ENCODE assay signal across 20 cellular contexts in the genomic region with DNA sequence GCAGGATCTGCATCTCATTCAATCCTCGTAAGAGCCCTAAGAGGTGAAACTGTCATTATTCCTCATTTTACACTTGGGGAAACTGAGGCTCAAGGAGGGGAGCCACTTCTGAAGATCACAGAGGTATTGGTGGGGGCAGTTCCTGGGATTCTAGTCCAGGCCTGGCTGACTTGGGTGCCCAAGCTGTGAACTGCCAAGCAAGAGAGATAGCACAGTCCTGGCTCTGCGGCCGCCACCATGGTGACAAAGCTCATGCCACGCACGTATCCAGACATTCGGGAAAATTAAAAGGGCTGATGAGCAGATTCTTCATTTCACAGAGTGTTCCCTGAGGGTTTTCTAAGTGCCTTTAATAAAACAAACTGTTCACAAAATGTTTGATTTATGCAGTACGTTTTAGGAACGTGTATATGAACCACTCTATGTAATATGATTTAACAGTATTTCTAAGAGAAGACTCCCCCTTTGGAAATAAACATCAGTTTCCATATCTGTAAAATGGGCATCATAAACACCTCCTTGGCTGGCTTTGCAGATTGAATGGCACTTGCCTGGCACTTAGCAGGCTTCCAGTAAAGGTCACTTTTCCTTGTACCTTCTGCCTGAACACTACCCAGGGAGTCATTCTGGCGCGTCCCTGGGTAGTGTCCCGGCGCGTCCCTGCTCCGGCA.
"Had no signal": no experiment of that assay in that cellular context is flagged by ENCODE, and none has a peak within 500 bp of the region (broad histone marks: within the 10 kb centered on the region; RNA-seq: fewer than 3 reads in every experiment).

No MANE protein-coding gene starts in this region.

- H3K27me3 ChIP-seq: colonic mucosa, neural progenitor cell, right atrium auricular region, tibial nerve, upper lobe of left lung, uterus had no signal

- H3K27ac ChIP-seq: colonic mucosa, neural progenitor cell, right atrium auricular region, skin epidermis, thoracic aorta, tibial nerve, upper lobe of left lung, uterus had no signal

- H3K9me3 ChIP-seq: colonic mucosa, prostate gland, right atrium auricular region, thoracic aorta, upper lobe of left lung, uterus had no signal

- DNase-seq: colonic mucosa; effector CD8-positive, alpha-beta T cell; mesenchymal stem cell; midbrain; naive thymus-derived CD4-positive, alpha-beta T cell; nucleus accumbens; stimulated activated CD4-positive, alpha-beta T cell treated with anti-CD3 and anti-CD28 coated beads, Interleukin-15, amount 100 ng/mL, for 24 hours; stimulated activated CD4-positive, alpha-beta T cell treated with anti-CD3 and anti-CD28 coated beads, Interleukin-2, amount 100 ng/mL, for 48 hours; stimulated activated naive B cell treated with anti-CD40 and anti-IgM and Interleukin-4, amounts not matched to agents 10 μg/mL and 1 μg/mL and 100 μg/mL, for 72 hours; uterus had no signal

- ATAC-seq: naive thymus-derived CD4-positive, alpha-beta T cell; stimulated activated naive B cell treated with anti-CD40 and anti-IgM and Interleukin-4, amounts not matched to agents 10 μg/mL and 1 μg/mL and 100 μg/mL, for 72 hours had no signal

- H3K4me3 Mint-ChIP-seq: dendritic cell treated with granulocyte-macrophage colony-stimulating factor and Interleukin-4, amounts not matched to agents 40 ng/mL and 50 ng/mL, for 4 days; nephron; neural progenitor cell; stimulated activated naive B cell treated with anti-CD40 and anti-IgM and Interleukin-4, amounts not matched to agents 10 μg/mL and 1 μg/mL and 100 μg/mL, for 72 hours; stimulated activated naive CD8-positive, alpha-beta T cell treated with anti-CD3 and anti-CD28 coated beads, Interleukin-15, Interleukin-2, amounts not matched to agents 100 ng/mL and 50 ng/mL, for 24 hours had no signal

- H3K36me3 ChIP-seq: colonic mucosa, neural progenitor cell, prostate gland, uterus had no signal

- H3K4me1 Mint-ChIP-seq: naive thymus-derived CD4-positive, alpha-beta T cell; nephron; neural progenitor cell had no signal

- H3K9me3 Mint-ChIP-seq: nephron; neural progenitor cell; stimulated activated naive CD8-positive, alpha-beta T cell treated with anti-CD3 and anti-CD28 coated beads, Interleukin-15, Interleukin-2, amounts not matched to agents 100 ng/mL and 50 ng/mL, for 24 hours had no signal

- H3K27ac Mint-ChIP-seq: dendritic cell treated with granulocyte-macrophage colony-stimulating factor and Interleukin-4, amounts not matched to agents 40 ng/mL and 50 ng/mL, for 4 days; nephron; neural progenitor cell; stimulated activated naive B cell treated with anti-CD40 and anti-IgM and Interleukin-4, amounts not matched to agents 10 μg/mL and 1 μg/mL and 100 μg/mL, for 72 hours; stimulated activated naive CD8-positive, alpha-beta T cell treated with anti-CD3 and anti-CD28 coated beads, Interleukin-15, Interleukin-2, amounts not matched to agents 100 ng/mL and 50 ng/mL, for 24 hours had no signal

- H3K4me3 ChIP-seq: colonic mucosa, neural progenitor cell, prostate gland, right atrium auricular region, skin epidermis, thoracic aorta, tibial nerve, upper lobe of left lung, uterus had no signal

- H3K4me1 ChIP-seq: colonic mucosa, neural progenitor cell, prostate gland, right atrium auricular region, tibial nerve, upper lobe of left lung, uterus had no signal

- H3K27me3 Mint-ChIP-seq: dendritic cell treated with granulocyte-macrophage colony-stimulating factor and Interleukin-4, amounts not matched to agents 40 ng/mL and 50 ng/mL, for 4 days; naive thymus-derived CD4-positive, alpha-beta T cell; stimulated activated naive B cell treated with anti-CD40 and anti-IgM and Interleukin-4, amounts not matched to agents 10 μg/mL and 1 μg/mL and 100 μg/mL, for 72 hours; stimulated activated naive CD8-positive, alpha-beta T cell treated with anti-CD3 and anti-CD28 coated beads, Interleukin-15, Interleukin-2, amounts not matched to agents 100 ng/mL and 50 ng/mL, for 24 hours had no signal
